In genomic region chr17:64661041-64661730, GRCh38 we compare ENCODE assay signal across 8 cellular contexts. TPM values are rescaled to one million over a fixed set of nuclear protein-coding genes. Genes with fewer than 3 reads are reported as not detected.
DNase-seq lines count a peak whose midpoint lies in the region; ATAC-seq and TF ChIP-seq lines count a peak whose summit lies in the region.
"Not testable (repeated sequence)": the region's sequence is repeated elsewhere in the genome, so short reads cannot be mapped to it uniquely, and the experiment has no call there.

No MANE protein-coding gene starts in this region.

- H3K9ac ChIP-seq in SK-N-MC (ENCODE audit: insufficient read length): peak overlapping the region; percentile 76

- H3K4me1 ChIP-seq in lung (ENCODE audit: control insufficient read depth in 2 of 2, insufficient read depth in 2 of 2, low read length in 2 of 2); urinary bladder (ENCODE audit: insufficient read depth): not testable (repeated sequence)

- TF ChIP-seq CTCF in endothelial cell (IDR thresholded peaks at IDR 0.05; ENCODE audit: unreplicated experiment); lung (IDR thresholded peaks at IDR 0.05; ENCODE audit: control extremely low read depth, extremely low read depth): not testable (repeated sequence)

- not testable (repeated sequence) for H3K9me3 ChIP-seq in SK-N-MC (ENCODE audit: low read depth, low read length); lung (ENCODE audit: control insufficient read depth in 2 of 2, insufficient read depth in 1 of 2, low read length in 1 of 2)

- TF ChIP-seq RAD21 in Ishikawa (IDR thresholded peaks at IDR 0.05; ENCODE audit: low read depth): not testable (repeated sequence)

- TF ChIP-seq EP300 in Ishikawa (IDR thresholded peaks at IDR 0.05; ENCODE audit: borderline replicate concordance): not testable (repeated sequence)

- H3K4me3 ChIP-seq in SK-N-MC (peak overlapping the region; percentile 82), lung (peak overlapping the region; percentile 45), urinary bladder (ENCODE audit: low read depth, low read length) (peak overlapping the region; percentile 88)

- H3K27ac ChIP-seq in SK-N-MC: not testable (repeated sequence)
- peak overlapping the region; percentile 78 to 95 for H3K27ac ChIP-seq in lung (ENCODE audit: low read depth in 1 of 2, low read length in 1 of 2)
- peak overlapping the region; percentile 95 for H3K27ac ChIP-seq in urinary bladder (ENCODE audit: low read depth)

- H3K36me3 Mint-ChIP-seq in endothelial cell (ENCODE audit: low read depth, unreplicated experiment): not testable (repeated sequence)

- H3K4me3 Mint-ChIP-seq in endothelial cell (ENCODE audit: unreplicated experiment): peak overlapping the region; percentile 100

- H3K4me1 Mint-ChIP-seq in endothelial cell (ENCODE audit: unreplicated experiment): peaks cover 29% of the 10 kb centered on the region

- peak; percentile 13 for ATAC-seq in GM18511 (IDR thresholded peaks at IDR 0.05; ENCODE audit: unreplicated experiment)
- not testable (repeated sequence) for ATAC-seq in lung (ENCODE audit: insufficient read depth, low FRiP score)

- 0% methylated on average over 35 of the region's 35 CpGs for WGBS in lung, 2 donors
- WGBS in urinary bladder: under 1% methylated on average over 35 of the region's 35 CpGs

- DNase-seq in SK-N-MC (ENCODE audit: low read depth, low spot score); endothelial cell (ENCODE audit: low spot score); lung (ENCODE audit: low spot score): not testable (repeated sequence)
- DNase-seq in activated T-helper 1 cell treated with anti-CD3 and anti-CD28 coated beads, Interleukin-2, amount 50 U/mL, for 16 hours (ENCODE audit: low read depth in 1 of 2, low spot score in 1 of 2): peak; percentile 10 to 17
- peak; percentile 3 to 18 for DNase-seq in stimulated activated CD4-positive, alpha-beta T cell treated with anti-CD3 and anti-CD28 coated beads, Interleukin-12 subunit alpha, Interleukin-12 subunit beta, amount 100 ng/mL, for 24 hours (ENCODE audit: low read depth in 2 of 2)

- not testable (repeated sequence) for H3K36me3 ChIP-seq in SK-N-MC (ENCODE audit: insufficient read depth, low read length); lung (ENCODE audit: control insufficient read depth in 2 of 2, insufficient read depth in 2 of 2, low read length in 2 of 2); urinary bladder (ENCODE audit: insufficient read depth)

- not testable (repeated sequence) for H3K9me3 Mint-ChIP-seq in endothelial cell (ENCODE audit: unreplicated experiment)

- not testable (repeated sequence) for H3K27me3 Mint-ChIP-seq in endothelial cell (ENCODE audit: unreplicated experiment)

- peak overlapping the region; percentile 95 for H3K27ac Mint-ChIP-seq in endothelial cell (ENCODE audit: unreplicated experiment)

- not testable (repeated sequence) for H3K27me3 ChIP-seq in lung (ENCODE audit: control insufficient read depth, insufficient read depth)

TF ChIP-seq in Ishikawa, 13 proteins besides CTCF, POLR2A, EP300 and RAD21:
- TF ChIP-seq TAF1 (IDR thresholded peaks at IDR 0.05; ENCODE audit: low read depth): peak; percentile 31; the same call in 1 of the 2 replicates

RNA-seq across cellular contexts. Expression of gene SMURF2, which starts 0.9 kb away (rescaled TPM):
- total RNA-seq in endothelial cell (ENCODE audit: unreplicated experiment) (69.2 TPM), lung (10 to 100 TPM; 32.7 to 85.6 TPM), urinary bladder (91.1 TPM)
- polyA plus RNA-seq in lung (10 to 100 TPM in 1 of 2 donors, 1 to 10 TPM in 1; 9.9 to 12.3 TPM), urinary bladder (11.2 TPM)
